19 cellular contexts compared by ENCODE assay signal in the genomic region with DNA sequence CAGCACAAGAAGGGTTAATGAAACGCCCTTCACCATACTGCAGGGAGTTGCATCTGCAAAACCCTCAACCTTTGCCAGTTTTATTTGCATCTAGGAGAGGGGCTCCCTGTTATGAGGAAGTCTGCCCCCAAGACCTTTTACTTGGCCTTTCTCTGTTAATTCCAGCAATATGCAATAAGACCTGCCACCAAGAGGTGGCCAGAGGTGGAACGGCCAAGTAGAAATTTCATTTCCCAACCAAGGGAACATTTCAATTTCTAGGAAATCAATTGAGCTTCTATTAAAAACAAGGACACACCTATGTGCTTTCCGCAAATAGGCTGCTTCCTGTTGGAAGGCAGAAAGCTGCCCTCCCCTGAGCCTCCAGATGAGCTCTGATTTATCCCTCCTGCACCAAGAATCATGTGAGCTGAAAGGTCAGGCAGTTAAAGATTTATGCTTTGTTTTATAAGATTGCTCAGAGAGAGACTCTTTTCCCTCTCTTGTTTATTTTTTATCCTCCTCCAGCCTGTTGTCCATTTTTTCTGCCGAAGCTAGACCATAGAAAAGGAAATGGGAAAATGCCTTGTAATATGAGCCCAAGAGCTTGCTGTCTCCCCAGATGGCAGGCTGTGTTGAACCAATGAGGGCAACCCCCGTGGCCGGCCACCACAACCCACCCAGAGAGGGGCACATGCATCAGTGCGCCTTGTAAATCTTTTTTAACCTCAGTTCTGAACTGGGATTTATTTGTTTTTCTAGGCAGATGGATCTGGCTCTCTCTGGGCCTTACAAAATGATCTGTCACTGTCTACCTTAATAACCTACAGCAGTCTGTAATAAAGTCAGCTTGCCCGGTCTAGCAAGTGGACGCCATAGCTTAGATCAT.
A peak's percentile ranks its signal among the peaks of the same experiment; 100 is the strongest.
DNase-seq lines count a peak whose midpoint lies in the region; ATAC-seq and TF ChIP-seq lines count a peak whose summit lies in the region.
"Had no signal": no experiment of that assay in that cellular context is flagged by ENCODE, and none has a peak within 500 bp of the region (broad histone marks: within the 10 kb centered on the region; RNA-seq: fewer than 3 reads in every experiment).

No MANE protein-coding gene starts in this region.

- peaks cover 41% of the 10 kb centered on the region for H3K4me1 Mint-ChIP-seq in mesothelial cell of epicardium
- peaks cover 0 to 13% of the 10 kb centered on the region in 2 donors for H3K4me1 Mint-ChIP-seq in immature natural killer cell
- H3K4me1 Mint-ChIP-seq: stimulated activated effector memory CD8-positive, alpha-beta T cell treated with anti-CD3 and anti-CD28 coated beads, Interleukin-12 subunit alpha, Interleukin-12 subunit beta, amount 100 ng/mL, for 72 hours had no signal

- DNase-seq in NCI-H82 (lab: John Stamatoyannopoulos, UW): peak; percentile 23
- DNase-seq in NCI-H82 treated with DMSO at 0.1 percent for 48 hours (lab: John Stamatoyannopoulos, UW; ENCODE audit: unreplicated experiment): no peak
- DNase-seq in mesothelial cell of epicardium (ENCODE audit: low spot score in 2 of 2, unreplicated experiment in 2 of 2): no peak
- DNase-seq in immature natural killer cell: no peak
- no peak for DNase-seq in NCI-H2196 (lab: John Stamatoyannopoulos, UW; ENCODE audit: unreplicated experiment)
- no peak for DNase-seq in activated naive CD4-positive, alpha-beta T cell treated with anti-CD3 and anti-CD28 coated beads, Interleukin-2, amount 50 U/mL, for 72 hours (ENCODE audit: low spot score in 2 of 2)
- no peak for DNase-seq in GM23248
- DNase-seq: activated CD4-positive, CD25-positive, alpha-beta regulatory T cell; Calu3; KBM-7; NCI-H1105 treated with DMSO at 0.1 percent for 48 hours; NCI-H446; nucleus accumbens; SW 1271; transverse colon had no signal

- H3K27ac Mint-ChIP-seq in mesothelial cell of epicardium: peak overlapping the region; percentile 71
- no peak overlapping the region for H3K27ac Mint-ChIP-seq in immature natural killer cell
- H3K27ac Mint-ChIP-seq in activated naive CD4-positive, alpha-beta T cell treated with anti-CD3 and anti-CD28 coated beads, Interleukin-2, amount 50 U/mL, for 72 hours: no peak overlapping the region
- H3K27ac Mint-ChIP-seq: memory B cell; stimulated activated effector memory CD8-positive, alpha-beta T cell treated with anti-CD3 and anti-CD28 coated beads, Interleukin-12 subunit alpha, Interleukin-12 subunit beta, amount 100 ng/mL, for 72 hours had no signal

- H3K27me3 Mint-ChIP-seq in mesothelial cell of epicardium (ENCODE audit: low read depth) (no peaks in the 10 kb centered on the region), immature natural killer cell (ENCODE audit: low read depth in 3 of 3) (peaks cover 0 to 1% (median 0%) of the 10 kb centered on the region in 3 donors)

- no peaks in the 10 kb centered on the region for H3K9me3 ChIP-seq in GM23248 (ENCODE audit: low read depth)
- H3K9me3 ChIP-seq: transverse colon had no signal

- no peak overlapping the region for H2AFZ ChIP-seq in GM23248

- H4K20me1 ChIP-seq in GM23248 (ENCODE audit: insufficient read depth): no peaks in the 10 kb centered on the region

- H3K4me1 ChIP-seq in GM23248 (ENCODE audit: insufficient read depth): no peaks in the 10 kb centered on the region
- H3K4me1 ChIP-seq: transverse colon had no signal

- in situ Hi-C loops in GM23248 (cut with MboI): no loop called here

- H3K36me3 Mint-ChIP-seq in mesothelial cell of epicardium: no peaks in the 10 kb centered on the region
- H3K36me3 Mint-ChIP-seq in immature natural killer cell: no peaks in the 10 kb centered on the region
- peaks cover 0 to 4% of the 10 kb centered on the region in 2 donors for H3K36me3 Mint-ChIP-seq in activated naive CD4-positive, alpha-beta T cell treated with anti-CD3 and anti-CD28 coated beads, Interleukin-2, amount 50 U/mL, for 72 hours
- H3K36me3 Mint-ChIP-seq: memory B cell; stimulated activated effector memory CD8-positive, alpha-beta T cell treated with anti-CD3 and anti-CD28 coated beads, Interleukin-12 subunit alpha, Interleukin-12 subunit beta, amount 100 ng/mL, for 72 hours had no signal

- no peak overlapping the region for H3K4me2 ChIP-seq in GM23248 (ENCODE audit: unreplicated experiment)

- H3K79me2 ChIP-seq in GM23248 (ENCODE audit: insufficient read depth): no peaks in the 10 kb centered on the region

- H3K9ac ChIP-seq in GM23248: no peak overlapping the region

- no peak overlapping the region for H3K4me3 Mint-ChIP-seq in mesothelial cell of epicardium
- no peak overlapping the region for H3K4me3 Mint-ChIP-seq in immature natural killer cell
- H3K4me3 Mint-ChIP-seq: memory B cell; stimulated activated effector memory CD8-positive, alpha-beta T cell treated with anti-CD3 and anti-CD28 coated beads, Interleukin-12 subunit alpha, Interleukin-12 subunit beta, amount 100 ng/mL, for 72 hours had no signal

- H3K36me3 ChIP-seq in GM23248 (ENCODE audit: low read depth): no peaks in the 10 kb centered on the region
- H3K36me3 ChIP-seq: transverse colon had no signal

- no peaks in the 10 kb centered on the region for H3F3A ChIP-seq in GM23248 (ENCODE audit: insufficient read depth)

- H3K9me3 Mint-ChIP-seq in mesothelial cell of epicardium: peaks cover 4% of the 10 kb centered on the region
- peaks cover 0 to 2% (median under 1%) of the 10 kb centered on the region in 6 donors for H3K9me3 Mint-ChIP-seq in immature natural killer cell
- H3K9me3 Mint-ChIP-seq in activated naive CD4-positive, alpha-beta T cell treated with anti-CD3 and anti-CD28 coated beads, Interleukin-2, amount 50 U/mL, for 72 hours: peaks cover 5 to 16% of the 10 kb centered on the region in 2 donors
- H3K9me3 Mint-ChIP-seq: memory B cell had no signal

- ATAC-seq in activated naive CD4-positive, alpha-beta T cell treated with anti-CD3 and anti-CD28 coated beads, Interleukin-2, amount 50 U/mL, for 72 hours: no peak
- ATAC-seq: stimulated activated effector memory CD8-positive, alpha-beta T cell treated with anti-CD3 and anti-CD28 coated beads, Interleukin-12 subunit alpha, Interleukin-12 subunit beta, amount 100 ng/mL, for 72 hours had no signal

- no peak overlapping the region for H3K4me3 ChIP-seq in GM23248
- H3K4me3 ChIP-seq: skin epidermis, transverse colon had no signal

- H3K9me2 ChIP-seq in GM23248 (ENCODE audit: insufficient read depth): no peaks in the 10 kb centered on the region

- 0 out of 2 replicates have a peak, but pooled peaks cover 4% of the 10 kb centered on the region for H3K27me3 ChIP-seq in GM23248 (replicated peaks; ENCODE audit: insufficient read depth)
- H3K27me3 ChIP-seq: transverse colon had no signal

- TF ChIP-seq CTCF in VCaP (conservative IDR thresholded peaks at IDR 0.05): peak; percentile 57
- no peak for TF ChIP-seq CTCF in mesothelial cell of epicardium (IDR thresholded peaks at IDR 0.05; ENCODE audit: unreplicated experiment)

- H3K27ac ChIP-seq in VCaP (peak overlapping the region; percentile 89), GM23248 (no peak overlapping the region)
- H3K27ac ChIP-seq: skin epidermis had no signal

- 54 to 61% methylated on average over 9 of the region's 9 CpGs for WGBS in GM23248 (ENCODE audit: low coverage in 1 of 2, low lambda C conversion rate in 2 of 2, missing lambda C conversion rate in 2 of 2), 2 experiments
